1 cellular context compared by ENCODE assay signal in genomic region chr2:205868773-205869333, GRCh38.
TF ChIP-seq lines count a peak whose summit lies in the region.

No MANE protein-coding gene starts in this region.

TF ChIP-seq in K562, 482 proteins besides CTCF, POLR2A, EP300 and RAD21:
- TF ChIP-seq, protein P1, sequence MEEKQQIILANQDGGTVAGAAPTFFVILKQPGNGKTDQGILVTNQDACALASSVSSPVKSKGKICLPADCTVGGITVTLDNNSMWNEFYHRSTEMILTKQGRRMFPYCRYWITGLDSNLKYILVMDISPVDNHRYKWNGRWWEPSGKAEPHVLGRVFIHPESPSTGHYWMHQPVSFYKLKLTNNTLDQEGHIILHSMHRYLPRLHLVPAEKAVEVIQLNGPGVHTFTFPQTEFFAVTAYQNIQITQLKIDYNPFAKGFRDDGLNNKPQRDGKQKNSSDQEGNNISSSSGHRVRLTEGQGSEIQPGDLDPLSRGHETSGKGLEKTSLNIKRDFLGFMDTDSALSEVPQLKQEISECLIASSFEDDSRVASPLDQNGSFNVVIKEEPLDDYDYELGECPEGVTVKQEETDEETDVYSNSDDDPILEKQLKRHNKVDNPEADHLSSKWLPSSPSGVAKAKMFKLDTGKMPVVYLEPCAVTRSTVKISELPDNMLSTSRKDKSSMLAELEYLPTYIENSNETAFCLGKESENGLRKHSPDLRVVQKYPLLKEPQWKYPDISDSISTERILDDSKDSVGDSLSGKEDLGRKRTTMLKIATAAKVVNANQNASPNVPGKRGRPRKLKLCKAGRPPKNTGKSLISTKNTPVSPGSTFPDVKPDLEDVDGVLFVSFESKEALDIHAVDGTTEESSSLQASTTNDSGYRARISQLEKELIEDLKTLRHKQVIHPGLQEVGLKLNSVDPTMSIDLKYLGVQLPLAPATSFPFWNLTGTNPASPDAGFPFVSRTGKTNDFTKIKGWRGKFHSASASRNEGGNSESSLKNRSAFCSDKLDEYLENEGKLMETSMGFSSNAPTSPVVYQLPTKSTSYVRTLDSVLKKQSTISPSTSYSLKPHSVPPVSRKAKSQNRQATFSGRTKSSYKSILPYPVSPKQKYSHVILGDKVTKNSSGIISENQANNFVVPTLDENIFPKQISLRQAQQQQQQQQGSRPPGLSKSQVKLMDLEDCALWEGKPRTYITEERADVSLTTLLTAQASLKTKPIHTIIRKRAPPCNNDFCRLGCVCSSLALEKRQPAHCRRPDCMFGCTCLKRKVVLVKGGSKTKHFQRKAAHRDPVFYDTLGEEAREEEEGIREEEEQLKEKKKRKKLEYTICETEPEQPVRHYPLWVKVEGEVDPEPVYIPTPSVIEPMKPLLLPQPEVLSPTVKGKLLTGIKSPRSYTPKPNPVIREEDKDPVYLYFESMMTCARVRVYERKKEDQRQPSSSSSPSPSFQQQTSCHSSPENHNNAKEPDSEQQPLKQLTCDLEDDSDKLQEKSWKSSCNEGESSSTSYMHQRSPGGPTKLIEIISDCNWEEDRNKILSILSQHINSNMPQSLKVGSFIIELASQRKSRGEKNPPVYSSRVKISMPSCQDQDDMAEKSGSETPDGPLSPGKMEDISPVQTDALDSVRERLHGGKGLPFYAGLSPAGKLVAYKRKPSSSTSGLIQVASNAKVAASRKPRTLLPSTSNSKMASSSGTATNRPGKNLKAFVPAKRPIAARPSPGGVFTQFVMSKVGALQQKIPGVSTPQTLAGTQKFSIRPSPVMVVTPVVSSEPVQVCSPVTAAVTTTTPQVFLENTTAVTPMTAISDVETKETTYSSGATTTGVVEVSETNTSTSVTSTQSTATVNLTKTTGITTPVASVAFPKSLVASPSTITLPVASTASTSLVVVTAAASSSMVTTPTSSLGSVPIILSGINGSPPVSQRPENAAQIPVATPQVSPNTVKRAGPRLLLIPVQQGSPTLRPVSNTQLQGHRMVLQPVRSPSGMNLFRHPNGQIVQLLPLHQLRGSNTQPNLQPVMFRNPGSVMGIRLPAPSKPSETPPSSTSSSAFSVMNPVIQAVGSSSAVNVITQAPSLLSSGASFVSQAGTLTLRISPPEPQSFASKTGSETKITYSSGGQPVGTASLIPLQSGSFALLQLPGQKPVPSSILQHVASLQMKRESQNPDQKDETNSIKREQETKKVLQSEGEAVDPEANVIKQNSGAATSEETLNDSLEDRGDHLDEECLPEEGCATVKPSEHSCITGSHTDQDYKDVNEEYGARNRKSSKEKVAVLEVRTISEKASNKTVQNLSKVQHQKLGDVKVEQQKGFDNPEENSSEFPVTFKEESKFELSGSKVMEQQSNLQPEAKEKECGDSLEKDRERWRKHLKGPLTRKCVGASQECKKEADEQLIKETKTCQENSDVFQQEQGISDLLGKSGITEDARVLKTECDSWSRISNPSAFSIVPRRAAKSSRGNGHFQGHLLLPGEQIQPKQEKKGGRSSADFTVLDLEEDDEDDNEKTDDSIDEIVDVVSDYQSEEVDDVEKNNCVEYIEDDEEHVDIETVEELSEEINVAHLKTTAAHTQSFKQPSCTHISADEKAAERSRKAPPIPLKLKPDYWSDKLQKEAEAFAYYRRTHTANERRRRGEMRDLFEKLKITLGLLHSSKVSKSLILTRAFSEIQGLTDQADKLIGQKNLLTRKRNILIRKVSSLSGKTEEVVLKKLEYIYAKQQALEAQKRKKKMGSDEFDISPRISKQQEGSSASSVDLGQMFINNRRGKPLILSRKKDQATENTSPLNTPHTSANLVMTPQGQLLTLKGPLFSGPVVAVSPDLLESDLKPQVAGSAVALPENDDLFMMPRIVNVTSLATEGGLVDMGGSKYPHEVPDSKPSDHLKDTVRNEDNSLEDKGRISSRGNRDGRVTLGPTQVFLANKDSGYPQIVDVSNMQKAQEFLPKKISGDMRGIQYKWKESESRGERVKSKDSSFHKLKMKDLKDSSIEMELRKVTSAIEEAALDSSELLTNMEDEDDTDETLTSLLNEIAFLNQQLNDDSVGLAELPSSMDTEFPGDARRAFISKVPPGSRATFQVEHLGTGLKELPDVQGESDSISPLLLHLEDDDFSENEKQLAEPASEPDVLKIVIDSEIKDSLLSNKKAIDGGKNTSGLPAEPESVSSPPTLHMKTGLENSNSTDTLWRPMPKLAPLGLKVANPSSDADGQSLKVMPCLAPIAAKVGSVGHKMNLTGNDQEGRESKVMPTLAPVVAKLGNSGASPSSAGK (IDR thresholded peaks at IDR 0.05), result no peak
- TF ChIP-seq, protein P2, sequence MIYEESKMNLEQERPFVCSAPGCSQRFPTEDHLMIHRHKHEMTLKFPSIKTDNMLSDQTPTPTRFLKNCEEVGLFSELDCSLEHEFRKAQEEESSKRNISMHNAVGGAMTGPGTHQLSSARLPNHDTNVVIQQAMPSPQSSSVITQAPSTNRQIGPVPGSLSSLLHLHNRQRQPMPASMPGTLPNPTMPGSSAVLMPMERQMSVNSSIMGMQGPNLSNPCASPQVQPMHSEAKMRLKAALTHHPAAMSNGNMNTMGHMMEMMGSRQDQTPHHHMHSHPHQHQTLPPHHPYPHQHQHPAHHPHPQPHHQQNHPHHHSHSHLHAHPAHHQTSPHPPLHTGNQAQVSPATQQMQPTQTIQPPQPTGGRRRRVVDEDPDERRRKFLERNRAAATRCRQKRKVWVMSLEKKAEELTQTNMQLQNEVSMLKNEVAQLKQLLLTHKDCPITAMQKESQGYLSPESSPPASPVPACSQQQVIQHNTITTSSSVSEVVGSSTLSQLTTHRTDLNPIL (CRISPR knock-in tag; IDR thresholded peaks at IDR 0.05), result no peak
- TF ChIP-seq TEAD2 (tag; IDR thresholded peaks at IDR 0.05) (no peak), FOXJ2 (tag; IDR thresholded peaks at IDR 0.05) (no peak), MTA1 (IDR thresholded peaks at IDR 0.05; ENCODE audit: borderline replicate concordance) (no peak), ARID2 (IDR thresholded peaks at IDR 0.05) (no peak), CEBPG (CRISPR knock-in tag; IDR thresholded peaks at IDR 0.05) (no peak), CEBPG (tag; conservative IDR thresholded peaks at IDR 0.05 in 1 of 2, IDR thresholded peaks at IDR 0.05 in 1 of 2) (peak; percentile 57 to 85), ZNF165 (CRISPR knock-in tag; IDR thresholded peaks at IDR 0.05; ENCODE audit: borderline replicate concordance) (no peak), ZNF224 (CRISPR knock-in tag; IDR thresholded peaks at IDR 0.05) (no peak), NCOR1 (IDR thresholded peaks at IDR 0.05) (no peak), ZNF75A (CRISPR knock-in tag; IDR thresholded peaks at IDR 0.05) (no peak), FOSL1 (tag; conservative IDR thresholded peaks at IDR 0.05) (peak; percentile 51), TAF9B (IDR thresholded peaks at IDR 0.05; ENCODE audit: partially characterized antibody) (no peak), CREB3L1 (IDR thresholded peaks at IDR 0.05; ENCODE audit: borderline replicate concordance, low read depth) (no peak), GATA2 (CRISPR knock-in tag; IDR thresholded peaks at IDR 0.05) (no peak), CEBPB (tag; IDR thresholded peaks at IDR 0.05) (peak; percentile 60), ZNF76 (CRISPR knock-in tag; IDR thresholded peaks at IDR 0.05; ENCODE audit: borderline replicate concordance) (no peak)
- TF ChIP-seq, protein P3, sequence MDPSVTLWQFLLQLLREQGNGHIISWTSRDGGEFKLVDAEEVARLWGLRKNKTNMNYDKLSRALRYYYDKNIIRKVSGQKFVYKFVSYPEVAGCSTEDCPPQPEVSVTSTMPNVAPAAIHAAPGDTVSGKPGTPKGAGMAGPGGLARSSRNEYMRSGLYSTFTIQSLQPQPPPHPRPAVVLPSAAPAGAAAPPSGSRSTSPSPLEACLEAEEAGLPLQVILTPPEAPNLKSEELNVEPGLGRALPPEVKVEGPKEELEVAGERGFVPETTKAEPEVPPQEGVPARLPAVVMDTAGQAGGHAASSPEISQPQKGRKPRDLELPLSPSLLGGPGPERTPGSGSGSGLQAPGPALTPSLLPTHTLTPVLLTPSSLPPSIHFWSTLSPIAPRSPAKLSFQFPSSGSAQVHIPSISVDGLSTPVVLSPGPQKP (CRISPR knock-in tag; IDR thresholded peaks at IDR 0.05), result no peak
- TF ChIP-seq, protein P4, sequence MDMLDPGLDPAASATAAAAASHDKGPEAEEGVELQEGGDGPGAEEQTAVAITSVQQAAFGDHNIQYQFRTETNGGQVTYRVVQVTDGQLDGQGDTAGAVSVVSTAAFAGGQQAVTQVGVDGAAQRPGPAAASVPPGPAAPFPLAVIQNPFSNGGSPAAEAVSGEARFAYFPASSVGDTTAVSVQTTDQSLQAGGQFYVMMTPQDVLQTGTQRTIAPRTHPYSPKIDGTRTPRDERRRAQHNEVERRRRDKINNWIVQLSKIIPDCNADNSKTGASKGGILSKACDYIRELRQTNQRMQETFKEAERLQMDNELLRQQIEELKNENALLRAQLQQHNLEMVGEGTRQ (CRISPR knock-in tag; IDR thresholded peaks at IDR 0.05), result 0 out of 2 replicates have a peak, but pooled peaks have one; percentile 25
